Comparison of ENCODE assay signal across 12 cellular contexts in genomic region chr1:117092594-117092993, GRCh38. TPM values are rescaled to one million over a fixed set of nuclear protein-coding genes. Genes with fewer than 3 reads are reported as not detected.
DNase-seq lines count a peak whose midpoint lies in the region; ATAC-seq and TF ChIP-seq lines count a peak whose summit lies in the region.
"Had no signal": no experiment of that assay in that cellular context is flagged by ENCODE, and none has a peak within 500 bp of the region (broad histone marks: within the 10 kb centered on the region; RNA-seq: fewer than 3 reads in every experiment).

No MANE protein-coding gene starts in this region.

- DNase-seq in HT1080 (ENCODE audit: low read depth): peak; percentile 11
- no peak for DNase-seq in activated T-helper 2 cell treated with anti-CD3 and anti-CD28 coated beads, Interferon-gamma antibody, Interleukin-2, Interleukin-4, amounts not matched to agents 10 μg/mL and 5 μg/mL and 100 μg/mL, durations not matched to agents 14 hours and 24 hours and 36 hours (ENCODE audit: low spot score)
- DNase-seq in heart right ventricle: no peak
- no peak for DNase-seq in smooth muscle cell (lab: John Stamatoyannopoulos, UW; ENCODE audit: unreplicated experiment)
- DNase-seq in NCI-H226: no peak
- DNase-seq in T-cell: no peak
- DNase-seq: activated T-cell treated with anti-CD3 and anti-CD28 coated beads, Interleukin-2, amount 50 U/mL, for 48 hours; NCI-H187 treated with DMSO at 0.1 percent for 48 hours had no signal

- peak overlapping the region; percentile 12 for H3K27ac Mint-ChIP-seq in activated T-helper 2 cell treated with anti-CD3 and anti-CD28 coated beads, Interferon-gamma antibody, Interleukin-2, Interleukin-4, amounts not matched to agents 10 μg/mL and 5 μg/mL and 100 μg/mL, durations not matched to agents 14 hours and 24 hours and 36 hours
- H3K27ac Mint-ChIP-seq in T-cell: no peak overlapping the region
- H3K27ac Mint-ChIP-seq: dendritic cell treated with granulocyte-macrophage colony-stimulating factor and Interleukin-4, amounts not matched to agents 40 ng/mL and 50 ng/mL, for 4 days; stimulated activated naive CD8-positive, alpha-beta T cell treated with anti-CD3 and anti-CD28 coated beads, Interleukin-15, Interleukin-2, amounts not matched to agents 100 ng/mL and 50 ng/mL, for 24 hours had no signal

- H3K4me3 ChIP-seq in heart right ventricle (no peak overlapping the region), smooth muscle cell (no peak overlapping the region)
- H3K4me3 ChIP-seq: neural progenitor cell had no signal

- no peaks in the 10 kb centered on the region for H3K27me3 Mint-ChIP-seq in activated T-helper 2 cell treated with anti-CD3 and anti-CD28 coated beads, Interferon-gamma antibody, Interleukin-2, Interleukin-4, amounts not matched to agents 10 μg/mL and 5 μg/mL and 100 μg/mL, durations not matched to agents 14 hours and 24 hours and 36 hours (ENCODE audit: low read depth)
- H3K27me3 Mint-ChIP-seq in T-cell: no peaks in the 10 kb centered on the region
- H3K27me3 Mint-ChIP-seq: dendritic cell treated with granulocyte-macrophage colony-stimulating factor and Interleukin-4, amounts not matched to agents 40 ng/mL and 50 ng/mL, for 4 days; stimulated activated naive CD8-positive, alpha-beta T cell treated with anti-CD3 and anti-CD28 coated beads, Interleukin-15, Interleukin-2, amounts not matched to agents 100 ng/mL and 50 ng/mL, for 24 hours had no signal

- WGBS in heart right ventricle, 2 donors: 76 to 78% methylated on average over 5 of the region's 5 CpGs
- 52% methylated on average over 5 of the region's 5 CpGs for WGBS in smooth muscle cell (ENCODE audit: low lambda C conversion rate)

- H3K9me3 Mint-ChIP-seq in activated T-helper 2 cell treated with anti-CD3 and anti-CD28 coated beads, Interferon-gamma antibody, Interleukin-2, Interleukin-4, amounts not matched to agents 10 μg/mL and 5 μg/mL and 100 μg/mL, durations not matched to agents 14 hours and 24 hours and 36 hours: no peaks in the 10 kb centered on the region
- H3K9me3 Mint-ChIP-seq in T-cell: no peaks in the 10 kb centered on the region
- H3K9me3 Mint-ChIP-seq: dendritic cell treated with granulocyte-macrophage colony-stimulating factor and Interleukin-4, amounts not matched to agents 40 ng/mL and 50 ng/mL, for 4 days; neural progenitor cell; stimulated activated naive CD8-positive, alpha-beta T cell treated with anti-CD3 and anti-CD28 coated beads, Interleukin-15, Interleukin-2, amounts not matched to agents 100 ng/mL and 50 ng/mL, for 24 hours had no signal

- H3K79me2 ChIP-seq in smooth muscle cell (ENCODE audit: low read depth): no peaks in the 10 kb centered on the region

- ATAC-seq in heart right ventricle (peak in 3 of 8 donors; percentile 14 to 31 (median 17)), HG03565 (IDR thresholded peaks at IDR 0.05; ENCODE audit: unreplicated experiment) (no peak), T-cell (replicated peaks in 1 of 4) (no peak)

- POLR2A ChIA-PET in T-cell (lab: Charles Lee): no interaction called here

- peak overlapping the region; percentile 18 for H2AFZ ChIP-seq in smooth muscle cell (ENCODE audit: low read depth)
- H2AFZ ChIP-seq: neural progenitor cell had no signal

- no peaks in the 10 kb centered on the region for H3K27me3 ChIP-seq in heart right ventricle
- no peaks in the 10 kb centered on the region for H3K27me3 ChIP-seq in smooth muscle cell (ENCODE audit: low read depth)
- H3K27me3 ChIP-seq: neural progenitor cell had no signal

- H3K9ac ChIP-seq in smooth muscle cell (ENCODE audit: low read depth): peak overlapping the region; percentile 85
- H3K9ac ChIP-seq: neural progenitor cell had no signal

- H3K4me3 Mint-ChIP-seq in activated T-helper 2 cell treated with anti-CD3 and anti-CD28 coated beads, Interferon-gamma antibody, Interleukin-2, Interleukin-4, amounts not matched to agents 10 μg/mL and 5 μg/mL and 100 μg/mL, durations not matched to agents 14 hours and 24 hours and 36 hours (ENCODE audit: low read depth): no peak overlapping the region
- H3K4me3 Mint-ChIP-seq in T-cell: no peak overlapping the region
- H3K4me3 Mint-ChIP-seq: dendritic cell treated with granulocyte-macrophage colony-stimulating factor and Interleukin-4, amounts not matched to agents 40 ng/mL and 50 ng/mL, for 4 days; neural progenitor cell; stimulated activated naive CD8-positive, alpha-beta T cell treated with anti-CD3 and anti-CD28 coated beads, Interleukin-15, Interleukin-2, amounts not matched to agents 100 ng/mL and 50 ng/mL, for 24 hours had no signal

- H3K4me2 ChIP-seq in smooth muscle cell: peak overlapping the region; percentile 58
- H3K4me2 ChIP-seq: neural progenitor cell had no signal

- H3K4me1 ChIP-seq in heart right ventricle: peaks cover 0 to 23% (median 17%) of the 10 kb centered on the region in 9 donors
- peaks cover 5% of the 10 kb centered on the region for H3K4me1 ChIP-seq in smooth muscle cell (ENCODE audit: low read depth)
- H3K4me1 ChIP-seq: neural progenitor cell had no signal

- H3K36me3 ChIP-seq in heart right ventricle (peaks cover 0 to 100% (median 0%) of the 10 kb centered on the region in 9 donors), smooth muscle cell (ENCODE audit: low read depth) (no peaks in the 10 kb centered on the region)
- H3K36me3 ChIP-seq: neural progenitor cell had no signal

- peak overlapping the region in 6 of 10 donors; percentile 7 to 42 (median 31) for H3K27ac ChIP-seq in heart right ventricle
- H3K27ac ChIP-seq in smooth muscle cell (ENCODE audit: low read depth): peak overlapping the region; percentile 100
- H3K27ac ChIP-seq: neural progenitor cell had no signal

- no peaks in the 10 kb centered on the region for H4K20me1 ChIP-seq in smooth muscle cell (ENCODE audit: low read depth)

- peaks cover 11% of the 10 kb centered on the region for H3F3A ChIP-seq in smooth muscle cell (ENCODE audit: low read depth)

- peaks cover 16% of the 10 kb centered on the region for H3K4me1 Mint-ChIP-seq in activated T-helper 2 cell treated with anti-CD3 and anti-CD28 coated beads, Interferon-gamma antibody, Interleukin-2, Interleukin-4, amounts not matched to agents 10 μg/mL and 5 μg/mL and 100 μg/mL, durations not matched to agents 14 hours and 24 hours and 36 hours (ENCODE audit: low read depth)
- peaks cover 0 to 11% (median 9%) of the 10 kb centered on the region in 3 donors for H3K4me1 Mint-ChIP-seq in T-cell

- no peaks in the 10 kb centered on the region for H3K9me3 ChIP-seq in heart right ventricle
- no peaks in the 10 kb centered on the region for H3K9me3 ChIP-seq in smooth muscle cell (replicated peaks; ENCODE audit: low read depth)

- TF ChIP-seq CTCF in heart right ventricle (IDR thresholded peaks at IDR 0.05): no peak
- TF ChIP-seq CTCF in smooth muscle cell (IDR thresholded peaks at IDR 0.05; ENCODE audit: borderline replicate concordance, insufficient read depth, poor library complexity, severe bottlenecking): no peak

- H3K36me3 Mint-ChIP-seq in activated T-helper 2 cell treated with anti-CD3 and anti-CD28 coated beads, Interferon-gamma antibody, Interleukin-2, Interleukin-4, amounts not matched to agents 10 μg/mL and 5 μg/mL and 100 μg/mL, durations not matched to agents 14 hours and 24 hours and 36 hours (ENCODE audit: low read depth): peaks cover 82% of the 10 kb centered on the region
- peaks cover 62% of the 10 kb centered on the region for H3K36me3 Mint-ChIP-seq in T-cell

- intact Hi-C loops in activated T-helper 2 cell treated with anti-CD3 and anti-CD28 coated beads, Interferon-gamma antibody, Interleukin-2, Interleukin-4, amounts not matched to agents 10 μg/mL and 5 μg/mL and 100 μg/mL, durations not matched to agents 14 hours and 24 hours and 36 hours (cut with micrococcal nuclease): no loop called here
- intact Hi-C loops in heart right ventricle (cut with DNase I): no loop called here

- CTCF ChIA-PET in T-cell (lab: Charles Lee): interaction anchor here in 1 of 2 donors (0.6 to 3.3 kb wide), 2 partner anchors 18 to 36 kb away, joined by 5 to 19 read pairs; no protein-coding TSS in a partner anchor

RNA-seq across cellular contexts. Expression of gene TRIM45, which starts 29.0 kb away (rescaled TPM):
- total RNA-seq in HT1080 (2014; rRNA removed; shearing (Covaris generic)): 2.0 and 3.7 TPM in 2 replicates
- 2.8 and 3.1 TPM in 2 replicates for polyA plus RNA-seq in HT1080 (2015; cell fraction: cytosol; rRNA removed)
- polyA plus RNA-seq in HT1080 (2015; cell fraction: nucleus; rRNA removed): 18.2 and 22.0 TPM in 2 replicates
- total RNA-seq in activated T-helper 2 cell treated with anti-CD3 and anti-CD28 coated beads, Interferon-gamma antibody, Interleukin-2, Interleukin-4, amounts not matched to agents 10 μg/mL and 5 μg/mL and 100 μg/mL, durations not matched to agents 14 hours and 24 hours and 36 hours: 1.5 and 1.8 TPM in 2 replicates
- total RNA-seq in heart right ventricle (10 to 100 TPM in 8 of 10 donors, 1 to 10 TPM in 2; 7.5 to 21.6 (median 14.7) TPM), smooth muscle cell (3.5 and 4.4 TPM in 2 replicates), T-cell (under 1 TPM; 0.23 to 0.65 (median 0.30) TPM)
- polyA plus RNA-seq in heart right ventricle (10 to 100 TPM in 1 of 2 donors, 1 to 10 TPM in 1; 1.3 to 21.1 TPM), smooth muscle cell (4.6 and 6.4 TPM in 2 replicates)

RNA-seq across cellular contexts. Expression of gene TTF2, which starts 32.5 kb away (rescaled TPM):
- 24.0 and 25.0 TPM in 2 replicates for total RNA-seq in HT1080 (2014; rRNA removed; shearing (Covaris generic))
- polyA plus RNA-seq in HT1080 (2015; cell fraction: cytosol; rRNA removed): 10.4 and 11.2 TPM in 2 replicates
- 58.4 and 63.7 TPM in 2 replicates for polyA plus RNA-seq in HT1080 (2015; cell fraction: nucleus; rRNA removed)
- 98.4 and 103 TPM in 2 replicates for total RNA-seq in activated T-helper 2 cell treated with anti-CD3 and anti-CD28 coated beads, Interferon-gamma antibody, Interleukin-2, Interleukin-4, amounts not matched to agents 10 μg/mL and 5 μg/mL and 100 μg/mL, durations not matched to agents 14 hours and 24 hours and 36 hours
- total RNA-seq in heart right ventricle (10 to 100 TPM in 5 of 10 donors, 1 to 10 TPM in 5; 5.0 to 19.0 (median 10.4) TPM), smooth muscle cell (4.9 and 16.2 TPM in 2 replicates), T-cell (10 to 100 TPM; 26.7 to 37.1 (median 33.8) TPM)
- polyA plus RNA-seq in heart right ventricle (1 to 10 TPM; 2.0 to 3.0 TPM), smooth muscle cell (8.2 and 8.8 TPM in 2 replicates)
